ENCODE assay signal across 15 cellular contexts in the genomic region with DNA sequence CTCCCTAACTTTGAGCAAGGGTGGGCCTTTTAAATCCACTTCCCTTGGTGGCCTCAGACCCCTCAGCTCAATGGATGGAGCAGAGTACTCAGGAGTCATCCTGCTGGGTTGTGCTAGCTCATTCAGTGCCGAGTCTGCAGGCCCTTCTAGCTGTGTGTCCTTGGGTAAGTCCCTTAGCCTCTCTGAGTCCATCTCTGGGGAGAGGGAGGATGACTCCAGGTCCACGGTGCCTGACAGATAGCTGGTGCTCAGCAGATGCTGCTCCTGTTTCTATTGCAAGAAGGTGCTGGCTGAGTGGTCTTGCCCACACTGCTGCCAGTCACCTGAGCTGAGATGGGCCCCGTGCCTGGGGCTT. TPM values are rescaled to one million over a fixed set of nuclear protein-coding genes. Genes with fewer than 3 reads are reported as not detected.
DNase-seq lines count a peak whose midpoint lies in the region; ATAC-seq and TF ChIP-seq lines count a peak whose summit lies in the region.
"Had no signal": no experiment of that assay in that cellular context is flagged by ENCODE, and none has a peak within 500 bp of the region (broad histone marks: within the 10 kb centered on the region; RNA-seq: fewer than 3 reads in every experiment).

No MANE protein-coding gene starts in this region.

- H3K27ac Mint-ChIP-seq in activated naive CD4-positive, alpha-beta T cell treated with anti-CD3 and anti-CD28 coated beads, Interleukin-2, amount 50 U/mL, for 24 hours: peak overlapping the region; percentile 74
- H3K27ac Mint-ChIP-seq in activated naive CD4-positive, alpha-beta T cell treated with anti-CD3 and anti-CD28 coated beads, Interleukin-2, amount 10 ng/mL, durations not matched to agents 7 days and 5 days: no peak overlapping the region

- no peaks in the 10 kb centered on the region for H4K20me1 ChIP-seq in Karpas-422 (ENCODE audit: insufficient read depth, low read depth, low read length)

- H3K27me3 Mint-ChIP-seq in activated naive CD4-positive, alpha-beta T cell treated with anti-CD3 and anti-CD28 coated beads, Interleukin-2, amount 50 U/mL, for 24 hours: no peaks in the 10 kb centered on the region
- H3K27me3 Mint-ChIP-seq in activated naive CD4-positive, alpha-beta T cell treated with anti-CD3 and anti-CD28 coated beads, Interleukin-2, amount 10 ng/mL, durations not matched to agents 7 days and 5 days: no peaks in the 10 kb centered on the region

- H3K36me3 ChIP-seq in lower lobe of right lung (peaks cover 18% of the 10 kb centered on the region), Karpas-422 (ENCODE audit: insufficient read depth, low read length) (no peaks in the 10 kb centered on the region)

- H3K4me1 ChIP-seq in lower lobe of right lung: peaks cover 83% of the 10 kb centered on the region
- peaks cover 19% of the 10 kb centered on the region for H3K4me1 ChIP-seq in Karpas-422 (ENCODE audit: low read length)

- H3K4me3 ChIP-seq in lower lobe of right lung: no peak overlapping the region
- H3K4me3 ChIP-seq in Karpas-422 (ENCODE audit: low read length): no peak overlapping the region
- H3K4me3 ChIP-seq: BLaER1 treated with 17β-estradiol and CSF1 and Interleukin-3, amounts not matched to agents 10 nM and 100 nM; PC-9 had no signal

- no peak overlapping the region for H3K9ac ChIP-seq in Karpas-422 (ENCODE audit: low read length)
- H3K9ac ChIP-seq: BLaER1 treated with 17β-estradiol and CSF1 and Interleukin-3, amounts not matched to agents 10 nM and 100 nM had no signal

- intact Hi-C loops in lower lobe of right lung (cut with DNase I): no loop called here

- ATAC-seq in lower lobe of right lung: no peak

- peak overlapping the region; percentile 30 for H3K27ac ChIP-seq in RWPE1
- H3K27ac ChIP-seq in lower lobe of right lung: no peak overlapping the region
- H3K27ac ChIP-seq in temporal lobe (ENCODE audit: low read depth, low read length): peak overlapping the region; percentile 48
- H3K27ac ChIP-seq in Karpas-422 (ENCODE audit: low read length): no peak overlapping the region
- H3K27ac ChIP-seq: BLaER1 treated with 17β-estradiol and CSF1 and Interleukin-3, amounts not matched to agents 10 nM and 100 nM; PC-9 had no signal

- no peaks in the 10 kb centered on the region for H3K9me3 Mint-ChIP-seq in activated naive CD4-positive, alpha-beta T cell treated with anti-CD3 and anti-CD28 coated beads, Interleukin-2, amount 50 U/mL, for 24 hours
- H3K9me3 Mint-ChIP-seq in activated naive CD4-positive, alpha-beta T cell treated with anti-CD3 and anti-CD28 coated beads, Interleukin-2, amount 10 ng/mL, durations not matched to agents 7 days and 5 days: no peaks in the 10 kb centered on the region

- CTCF ChIA-PET in activated naive CD4-positive, alpha-beta T cell treated with anti-CD3 and anti-CD28 coated beads, Interleukin-2, amount 10 ng/mL, durations not matched to agents 7 days and 5 days (lab: Charles Lee): interaction anchor here (1.0 to 1.1 kb wide), 2 partner anchors 12 to 16 kb away, joined by 3 to 5 read pairs; no protein-coding TSS in a partner anchor
- CTCF ChIA-PET in RWPE1 (lab: Yijun Ruan, JAX): interaction anchor here (1.0 kb wide), 2 partner anchors 11 to 18 kb away, joined by 4 to 6 read pairs; a partner anchor contains a TSS

- POLR2A ChIA-PET in RWPE1 (lab: Yijun Ruan, JAX; ENCODE audit: low non-redundant PET): no interaction called here

- no peak overlapping the region for H3K4me2 ChIP-seq in Karpas-422 (ENCODE audit: low read depth, low read length, poor library complexity, severe bottlenecking)
- H3K4me2 ChIP-seq: PC-9 had no signal

- H3K4me1 Mint-ChIP-seq in activated naive CD4-positive, alpha-beta T cell treated with anti-CD3 and anti-CD28 coated beads, Interleukin-2, amount 50 U/mL, for 24 hours: peaks cover 100% of the 10 kb centered on the region
- peaks cover 93% of the 10 kb centered on the region for H3K4me1 Mint-ChIP-seq in activated naive CD4-positive, alpha-beta T cell treated with anti-CD3 and anti-CD28 coated beads, Interleukin-2, amount 10 ng/mL, durations not matched to agents 7 days and 5 days

- DNase-seq in activated naive CD4-positive, alpha-beta T cell treated with anti-CD3 and anti-CD28 coated beads, Interleukin-2, amount 10 ng/mL, durations not matched to agents 7 days and 5 days: no peak
- DNase-seq in RWPE1 (ENCODE audit: low spot score) (no peak), lower lobe of right lung (peak; percentile 32), NCI-H1417 treated with DMSO at 0.1 percent for 48 hours (lab: John Stamatoyannopoulos, UW) (no peak), NCI-H1092 treated with DMSO at 0.1 percent for 48 hours (lab: John Stamatoyannopoulos, UW) (no peak), Karpas-422 (no peak)
- DNase-seq: Caco-2, EL, NCI-H1417, NCI-H1930, NCI-H510A, PC-9 had no signal

- peaks cover 5% of the 10 kb centered on the region for H3K36me3 Mint-ChIP-seq in activated naive CD4-positive, alpha-beta T cell treated with anti-CD3 and anti-CD28 coated beads, Interleukin-2, amount 50 U/mL, for 24 hours
- peaks cover 77% of the 10 kb centered on the region for H3K36me3 Mint-ChIP-seq in activated naive CD4-positive, alpha-beta T cell treated with anti-CD3 and anti-CD28 coated beads, Interleukin-2, amount 10 ng/mL, durations not matched to agents 7 days and 5 days

- H2AFZ ChIP-seq in Karpas-422 (ENCODE audit: low read length): no peak overlapping the region
- H2AFZ ChIP-seq: PC-9 had no signal

- no peak for TF ChIP-seq CTCF in RWPE1 (conservative IDR thresholded peaks at IDR 0.05; ENCODE audit: low read depth)
- TF ChIP-seq CTCF in lower lobe of right lung (IDR thresholded peaks at IDR 0.05): no peak

- H3K27me3 ChIP-seq in lower lobe of right lung (ENCODE audit: low read depth) (no peaks in the 10 kb centered on the region), Karpas-422 (ENCODE audit: low read length) (no peaks in the 10 kb centered on the region)
- H3K27me3 ChIP-seq: BLaER1 treated with 17β-estradiol and CSF1 and Interleukin-3, amounts not matched to agents 10 nM and 100 nM had no signal

- H3K9me3 ChIP-seq in lower lobe of right lung (no peaks in the 10 kb centered on the region), Karpas-422 (ENCODE audit: low read length) (no peaks in the 10 kb centered on the region)
- H3K9me3 ChIP-seq: BLaER1 treated with 17β-estradiol and CSF1 and Interleukin-3, amounts not matched to agents 10 nM and 100 nM; Caco-2 had no signal

- no peak overlapping the region for H3K4me3 Mint-ChIP-seq in activated naive CD4-positive, alpha-beta T cell treated with anti-CD3 and anti-CD28 coated beads, Interleukin-2, amount 50 U/mL, for 24 hours
- H3K4me3 Mint-ChIP-seq in activated naive CD4-positive, alpha-beta T cell treated with anti-CD3 and anti-CD28 coated beads, Interleukin-2, amount 10 ng/mL, durations not matched to agents 7 days and 5 days: no peak overlapping the region

- no peaks in the 10 kb centered on the region for H3K79me2 ChIP-seq in Karpas-422 (ENCODE audit: low read length)

- H3K9me2 ChIP-seq in Karpas-422 (replicated peaks; ENCODE audit: insufficient read depth, low read length): no peaks in the 10 kb centered on the region

RNA-seq across cellular contexts. Expression of a gene that starts 11.0 kb away (rescaled TPM):
- 30.3 TPM for total RNA-seq in lower lobe of right lung
- total RNA-seq in temporal lobe: 0.98 TPM
- not detected in 2 replicates for total RNA-seq in Karpas-422 (2014; rRNA removed; shearing (Covaris generic); ENCODE audit: low replicate concordance)

Comparison
In these comparisons a context has a peak if more than half of its experiments do, and no peak if none do; other contexts are left out.
1. H3K27ac ChIP-seq: peak in RWPE1 (single experiment) and temporal lobe (single experiment); none in lower lobe of right lung (single experiment) and Karpas-422 (single experiment).
2. RNA of a gene that starts 11.0 kb away (total RNA-seq): 30.3 TPM in lower lobe of right lung (single experiment); 0.98 TPM in temporal lobe (single experiment) and not detected in Karpas-422; every median in the first group is over 10 times any median in the second.